8 cellular contexts compared by ENCODE assay signal in genomic region chr15:70111203-70112017, GRCh38. TPM values are rescaled to one million over a fixed set of nuclear protein-coding genes. Genes with fewer than 3 reads are reported as not detected.
DNase-seq lines count a peak whose midpoint lies in the region; ATAC-seq and TF ChIP-seq lines count a peak whose summit lies in the region.

No MANE protein-coding gene starts in this region.

- no peaks in the 10 kb centered on the region for H3K36me3 Mint-ChIP-seq in CD8-positive, alpha-beta T cell
- no peaks in the 10 kb centered on the region for H3K36me3 Mint-ChIP-seq in activated CD4-positive, alpha-beta T cell treated with anti-CD3 and anti-CD28 coated beads, Interleukin-2, amount 10 ng/mL, durations not matched to agents 24 days and 14 days (ENCODE audit: low read depth)

- DNase-seq in DMS53 (lab: John Stamatoyannopoulos, UW) (peak; percentile 80), NCI-H187 (lab: John Stamatoyannopoulos, UW) (peak; percentile 51 to 66), heart right ventricle (peak; percentile 63 to 90)
- no peak for DNase-seq in CD8-positive, alpha-beta T cell
- no peak for DNase-seq in activated CD8-positive, alpha-beta memory T cell treated with anti-CD3 and anti-CD28 coated beads, Interleukin-2, amount 50 U/mL, for 48 hours
- no peak for DNase-seq in activated CD4-positive, alpha-beta T cell treated with anti-CD3 and anti-CD28 coated beads, Interleukin-2, amount 10 ng/mL, durations not matched to agents 24 days and 14 days

- H3K27ac ChIP-seq in VCaP (peak overlapping the region; percentile 74), heart right ventricle (peak overlapping the region; percentile 72 to 94 (median 88)), rectal smooth muscle tissue (ENCODE audit: low read depth, low read length) (peak overlapping the region; percentile 82)
- no peak overlapping the region for H3K27ac ChIP-seq in CD8-positive, alpha-beta T cell (ENCODE audit: low read depth, low read length)

- H3K27ac Mint-ChIP-seq in CD8-positive, alpha-beta T cell = no peak overlapping the region
- no peak overlapping the region for H3K27ac Mint-ChIP-seq in activated CD4-positive, alpha-beta T cell treated with anti-CD3 and anti-CD28 coated beads, Interleukin-2, amount 10 ng/mL, durations not matched to agents 24 days and 14 days

- H3K4me1 ChIP-seq in heart right ventricle (peaks cover 8 to 40% (median 22%) of the 10 kb centered on the region in 9 donors), rectal smooth muscle tissue (ENCODE audit: control insufficient read depth, insufficient read depth, low read length) (peaks cover 9% of the 10 kb centered on the region)
- no peaks in the 10 kb centered on the region for H3K4me1 ChIP-seq in CD8-positive, alpha-beta T cell (ENCODE audit: insufficient read depth, low read length)

- H3K9ac ChIP-seq in rectal smooth muscle tissue (ENCODE audit: low read length) = no peak overlapping the region

- no peak overlapping the region for H3K4me3 Mint-ChIP-seq in CD8-positive, alpha-beta T cell
- no peak overlapping the region for H3K4me3 Mint-ChIP-seq in activated CD4-positive, alpha-beta T cell treated with anti-CD3 and anti-CD28 coated beads, Interleukin-2, amount 10 ng/mL, durations not matched to agents 24 days and 14 days

- H3K27me3 ChIP-seq in heart right ventricle (peaks cover 0 to 2% (median 0%) of the 10 kb centered on the region in 7 donors), rectal smooth muscle tissue (ENCODE audit: control insufficient read depth, insufficient read depth, low read length) (no peaks in the 10 kb centered on the region)
- no peaks in the 10 kb centered on the region for H3K27me3 ChIP-seq in CD8-positive, alpha-beta T cell (ENCODE audit: insufficient read depth, low read length)

- 6% methylated on average over 7 of the region's 7 CpGs for WGBS in heart right ventricle, 2 donors

- H3K4me3 ChIP-seq in heart right ventricle (peak overlapping the region in 9 of 10 donors; percentile 1 to 39 (median 29)), rectal smooth muscle tissue (ENCODE audit: low read length) (peak overlapping the region; percentile 5)
- no peak overlapping the region for H3K4me3 ChIP-seq in CD8-positive, alpha-beta T cell (ENCODE audit: low read depth, low read length)

- H3K27me3 Mint-ChIP-seq in CD8-positive, alpha-beta T cell (ENCODE audit: low read depth) = peaks cover 12% of the 10 kb centered on the region
- H3K27me3 Mint-ChIP-seq in activated CD4-positive, alpha-beta T cell treated with anti-CD3 and anti-CD28 coated beads, Interleukin-2, amount 10 ng/mL, durations not matched to agents 24 days and 14 days = peaks cover 55% of the 10 kb centered on the region

- H3K9me3 Mint-ChIP-seq in CD8-positive, alpha-beta T cell = no peaks in the 10 kb centered on the region
- H3K9me3 Mint-ChIP-seq in activated CD4-positive, alpha-beta T cell treated with anti-CD3 and anti-CD28 coated beads, Interleukin-2, amount 10 ng/mL, durations not matched to agents 24 days and 14 days = no peaks in the 10 kb centered on the region

- H3K9me3 ChIP-seq in heart right ventricle = no peaks in the 10 kb centered on the region
- H3K9me3 ChIP-seq in CD8-positive, alpha-beta T cell (ENCODE audit: low read length) = no peaks in the 10 kb centered on the region

- intact Hi-C loops in heart right ventricle (cut with DNase I) = loop anchor here in 3 of 10 donors (1.0 to 10.0 kb wide), 4 partner anchors 9 to 153 kb away; no protein-coding TSS in a partner anchor
- intact Hi-C loops in CD8-positive, alpha-beta T cell (cut with DNase I, micrococcal nuclease) = no loop called here
- intact Hi-C loops in activated CD4-positive, alpha-beta T cell treated with anti-CD3 and anti-CD28 coated beads, Interleukin-2, amount 10 ng/mL, durations not matched to agents 24 days and 14 days (cut with micrococcal nuclease) = no loop called here

- POLR2A ChIA-PET in CD8-positive, alpha-beta T cell (lab: Charles Lee) = no interaction called here

- no peaks in the 10 kb centered on the region for H3K4me1 Mint-ChIP-seq in CD8-positive, alpha-beta T cell (ENCODE audit: low read depth)
- peaks cover 3% of the 10 kb centered on the region for H3K4me1 Mint-ChIP-seq in activated CD4-positive, alpha-beta T cell treated with anti-CD3 and anti-CD28 coated beads, Interleukin-2, amount 10 ng/mL, durations not matched to agents 24 days and 14 days

- peak; percentile 92 to 98 (median 94) for ATAC-seq in heart right ventricle
- no peak for ATAC-seq in CD8-positive, alpha-beta T cell

- CTCF ChIA-PET in CD8-positive, alpha-beta T cell (lab: Charles Lee) = interaction anchor here (0.8 kb wide), 1 partner anchor 356 kb away, joined by 3 read pairs; no protein-coding TSS in a partner anchor

- TF ChIP-seq CTCF in VCaP (conservative IDR thresholded peaks at IDR 0.05) = no peak
- TF ChIP-seq CTCF in heart right ventricle (IDR thresholded peaks at IDR 0.05) = no peak
- no peak for TF ChIP-seq CTCF in CD8-positive, alpha-beta T cell (IDR thresholded peaks at IDR 0.05)

- H3K36me3 ChIP-seq in heart right ventricle = no peaks in the 10 kb centered on the region
- no peaks in the 10 kb centered on the region for H3K36me3 ChIP-seq in rectal smooth muscle tissue (ENCODE audit: control insufficient read depth, insufficient read depth, low read length)
- no peaks in the 10 kb centered on the region for H3K36me3 ChIP-seq in CD8-positive, alpha-beta T cell (ENCODE audit: insufficient read depth, low read length)

RNA-seq across cellular contexts. Expression of gene TLE3, which starts 13.7 kb away (rescaled TPM):
- total RNA-seq in heart right ventricle = 10 to 100 TPM in 9 of 10 donors, 1 to 10 TPM in 1; 9.7 to 21.7 (median 13.6) TPM
- 1 to 10 TPM; 7.5 to 8.4 TPM for polyA plus RNA-seq in heart right ventricle
- 100 to 1,000 TPM; 198 to 201 TPM for total RNA-seq in CD8-positive, alpha-beta T cell
- total RNA-seq in activated CD4-positive, alpha-beta T cell treated with anti-CD3 and anti-CD28 coated beads, Interleukin-2, amount 10 ng/mL, durations not matched to agents 24 days and 14 days = 111 and 118 TPM in 2 replicates

Comparison
In these comparisons a context has a peak if more than half of its experiments do, and no peak if none do; other contexts are left out.
1. DNase-seq: peak in DMS53 (single experiment), NCI-H187 (2 of 2) and heart right ventricle (2 of 2); none in CD8-positive, alpha-beta T cell (0 of 7), activated CD8-positive, alpha-beta memory T cell treated with anti-CD3 and anti-CD28 coated beads, Interleukin-2, amount 50 U/mL, for 48 hours (single experiment) and activated CD4-positive, alpha-beta T cell treated with anti-CD3 and anti-CD28 coated beads, Interleukin-2, amount 10 ng/mL, durations not matched to agents 24 days and 14 days (single experiment).